Comparison of ENCODE assay signal across 8 cellular contexts in the genomic region with DNA sequence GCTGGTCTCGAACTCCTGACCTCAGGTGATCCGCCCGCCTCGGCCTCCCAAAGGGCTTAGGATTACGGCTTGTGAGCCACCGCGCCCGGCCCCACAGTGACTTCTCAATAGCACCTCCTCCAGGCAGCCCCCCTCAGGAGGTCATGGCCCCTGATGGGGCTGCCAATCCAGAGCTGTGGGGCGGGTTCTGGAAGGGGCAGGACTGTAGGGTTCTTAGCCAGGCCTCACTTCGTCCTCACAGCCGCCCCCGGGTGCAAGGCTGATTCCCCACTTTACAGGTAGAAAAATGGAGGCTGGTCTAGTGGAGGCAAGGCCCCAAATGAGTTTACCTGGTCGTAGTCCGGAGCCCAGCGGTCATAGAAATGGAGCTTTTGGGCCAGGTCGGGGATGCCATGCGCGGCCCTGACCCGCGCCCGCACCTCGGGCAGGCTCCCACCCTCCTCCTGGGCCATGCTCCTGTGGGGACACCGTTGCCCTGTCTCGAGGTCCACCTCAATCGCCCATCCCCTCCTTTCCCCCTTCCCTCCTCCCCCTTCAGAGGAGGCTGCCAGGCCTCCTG.
DNase-seq lines count a peak whose midpoint lies in the region; ATAC-seq and TF ChIP-seq lines count a peak whose summit lies in the region.

No MANE protein-coding gene starts in this region.

- H3K27ac Mint-ChIP-seq in memory B cell = no peak overlapping the region

- H3K27me3 Mint-ChIP-seq in memory B cell = no peaks in the 10 kb centered on the region

- H3K27ac ChIP-seq in HL-60 (replicated peaks) = no peak overlapping the region

- peak overlapping the region; percentile 83 for H3K4me3 Mint-ChIP-seq in memory B cell

- H3K9me3 Mint-ChIP-seq in memory B cell = no peaks in the 10 kb centered on the region

- POLR2A ChIA-PET in AG04449 (lab: Yijun Ruan, JAX) = interaction anchor here (1.4 kb wide), 1 partner anchor 9 kb away, joined by 8 read pairs; no protein-coding TSS in a partner anchor

- H3K4me3 ChIP-seq in AG04449 (ENCODE audit: low read depth, low read length) (peak overlapping the region; percentile 75), HL-60 (replicated peaks; ENCODE audit: insufficient read depth, low read length) (peak overlapping the region; percentile 37), cardiac fibroblast (replicated peaks in 1 of 2; ENCODE audit: low read depth in 2 of 2, low read length in 2 of 2) (peak overlapping the region; percentile 67 to 69)

- DNase-seq in AG04449 (ENCODE audit: low read depth, low spot score) = no peak
- DNase-seq in HL-60 (ENCODE audit: low read depth in 1 of 2, low spot score in 1 of 2) = no peak
- no peak for DNase-seq in cardiac fibroblast (ENCODE audit: low read depth in 2 of 2)
- no peak for DNase-seq in memory B cell (ENCODE audit: low spot score in 2 of 2)
- DNase-seq in superior temporal gyrus (ENCODE audit: extremely low spot score) = no peak

- H3K27me3 ChIP-seq in HL-60 (ENCODE audit: insufficient read depth, poor library complexity, severe bottlenecking) = peaks cover 2% of the 10 kb centered on the region

- TF ChIP-seq CTCF in AG04449 (IDR thresholded peaks at IDR 0.05; ENCODE audit: insufficient read depth, low read length, missing control alignments) (no peak), HL-60 (IDR thresholded peaks at IDR 0.05; ENCODE audit: insufficient read depth, low read length) (no peak), cardiac fibroblast (IDR thresholded peaks at IDR 0.05; ENCODE audit: low read depth, low read length) (no peak)

- CTCF ChIA-PET in AG04449 (lab: Yijun Ruan, JAX) = interaction anchor here (1.1 to 2.6 kb wide), 4 partner anchors 12 to 235 kb away, joined by 3 to 9 read pairs (median 4); no protein-coding TSS in a partner anchor

- H3K36me3 Mint-ChIP-seq in memory B cell = no peaks in the 10 kb centered on the region

- H3K4me1 Mint-ChIP-seq in memory B cell = peaks cover 13% of the 10 kb centered on the region

- ATAC-seq in memory B cell (ENCODE audit: low read depth) (no peak), GM18861 (IDR thresholded peaks at IDR 0.05; ENCODE audit: unreplicated experiment) (no peak), HG03196 (IDR thresholded peaks at IDR 0.05; ENCODE audit: unreplicated experiment) (no peak), GM21526 (IDR thresholded peaks at IDR 0.05; ENCODE audit: low FRiP score, unreplicated experiment) (no peak)
